In genomic region chr4:18057821-18058533, GRCh38 we compare ENCODE assay signal across 8 cellular contexts. TPM values are rescaled to one million over a fixed set of nuclear protein-coding genes. Genes with fewer than 3 reads are reported as not detected.
DNase-seq lines count a peak whose midpoint lies in the region; ATAC-seq and TF ChIP-seq lines count a peak whose summit lies in the region.

No MANE protein-coding gene starts in this region.

- no peaks in the 10 kb centered on the region for H3K27me3 ChIP-seq in upper lobe of right lung

- no peak overlapping the region for H3K27ac ChIP-seq in upper lobe of right lung

- no peak overlapping the region for H3K4me3 ChIP-seq in upper lobe of right lung

- no peaks in the 10 kb centered on the region for H3K9me3 ChIP-seq in upper lobe of right lung

- CTCF ChIA-PET in WTC11 (lab: Charles Lee): no interaction called here

- POLR2A ChIA-PET in WTC11 (lab: Charles Lee): no interaction called here

- no peaks in the 10 kb centered on the region for H3K36me3 ChIP-seq in upper lobe of right lung

- H3K4me1 Mint-ChIP-seq in natural killer cell treated with Interleukin-12 subunit alpha and Interleukin-12 subunit beta and Interleukin-15 and Interleukin-18, amount 100 ng/mL, for 72 hours (ENCODE audit: low read depth in 2 of 2): peaks cover 6 to 9% of the 10 kb centered on the region in 2 donors
- H3K4me1 Mint-ChIP-seq in natural killer cell (no peaks in the 10 kb centered on the region), WTC11 (peaks cover 2% of the 10 kb centered on the region)

- peaks cover 8% of the 10 kb centered on the region for H3K36me3 Mint-ChIP-seq in natural killer cell treated with Interleukin-12 subunit alpha and Interleukin-12 subunit beta and Interleukin-15 and Interleukin-18, amount 100 ng/mL, for 72 hours
- H3K36me3 Mint-ChIP-seq in natural killer cell (peaks cover 5% of the 10 kb centered on the region), WTC11 (peaks cover 4% of the 10 kb centered on the region; the same call in 1 of the 2 replicates)

- ATAC-seq in natural killer cell treated with Interleukin-12 subunit alpha and Interleukin-12 subunit beta and Interleukin-15 and Interleukin-18, amount 100 ng/mL, for 72 hours: peak; percentile 43 to 81
- ATAC-seq in natural killer cell (no peak), HG02571 (IDR thresholded peaks at IDR 0.05; ENCODE audit: unreplicated experiment) (peak; percentile 63), HG03558 (IDR thresholded peaks at IDR 0.05; ENCODE audit: extremely low read depth, unreplicated experiment) (peak; percentile 53), WTC11 (no peak), upper lobe of right lung (no peak)

- H3K27ac Mint-ChIP-seq in natural killer cell treated with Interleukin-12 subunit alpha and Interleukin-12 subunit beta and Interleukin-15 and Interleukin-18, amount 100 ng/mL, for 72 hours: peak overlapping the region; percentile 12 to 57
- H3K27ac Mint-ChIP-seq in natural killer cell (no peak overlapping the region), WTC11 (no peak overlapping the region)

- DNase-seq in natural killer cell treated with Interleukin-12 subunit alpha and Interleukin-12 subunit beta and Interleukin-15 and Interleukin-18, amount 100 ng/mL, for 72 hours (ENCODE audit: low spot score): no peak
- DNase-seq in natural killer cell (no peak), WTC11 (ENCODE audit: low spot score) (no peak), SW480 (ENCODE audit: low spot score) (no peak), upper lobe of right lung (no peak), NCI-H510A (lab: John Stamatoyannopoulos, UW) (no peak)

- intact Hi-C loops in natural killer cell (cut with micrococcal nuclease) (no loop called here), upper lobe of right lung (cut with DNase I) (no loop called here)

- TF ChIP-seq CTCF in natural killer cell (IDR thresholded peaks at IDR 0.05): no peak
- TF ChIP-seq CTCF in WTC11 (IDR thresholded peaks at IDR 0.05): no peak
- no peak for TF ChIP-seq CTCF in upper lobe of right lung (IDR thresholded peaks at IDR 0.05)

- H3K27me3 Mint-ChIP-seq in natural killer cell treated with Interleukin-12 subunit alpha and Interleukin-12 subunit beta and Interleukin-15 and Interleukin-18, amount 100 ng/mL, for 72 hours: peaks cover 25 to 43% of the 10 kb centered on the region in 2 donors
- peaks cover 16 to 21% of the 10 kb centered on the region in 2 donors for H3K27me3 Mint-ChIP-seq in natural killer cell (ENCODE audit: low read depth in 2 of 2)
- no peaks in the 10 kb centered on the region for H3K27me3 Mint-ChIP-seq in WTC11 (ENCODE audit: low read depth)

- H3K9me3 Mint-ChIP-seq in natural killer cell treated with Interleukin-12 subunit alpha and Interleukin-12 subunit beta and Interleukin-15 and Interleukin-18, amount 100 ng/mL, for 72 hours: peaks cover 2% of the 10 kb centered on the region
- H3K9me3 Mint-ChIP-seq in natural killer cell: no peaks in the 10 kb centered on the region
- peaks cover 7% of the 10 kb centered on the region for H3K9me3 Mint-ChIP-seq in WTC11

- no peaks in the 10 kb centered on the region for H3K4me1 ChIP-seq in upper lobe of right lung

- H3K4me3 Mint-ChIP-seq in natural killer cell treated with Interleukin-12 subunit alpha and Interleukin-12 subunit beta and Interleukin-15 and Interleukin-18, amount 100 ng/mL, for 72 hours: peak overlapping the region; percentile 72
- H3K4me3 Mint-ChIP-seq in natural killer cell: no peak overlapping the region
- no peak overlapping the region for H3K4me3 Mint-ChIP-seq in WTC11

TF ChIP-seq in WTC11, 78 proteins besides CTCF, POLR2A, EP300 and RAD21:
- TF ChIP-seq ZNF232 (CRISPR knock-in tag; IDR thresholded peaks at IDR 0.05): no peak
- TF ChIP-seq ZNF317 (CRISPR knock-in tag; IDR thresholded peaks at IDR 0.05; ENCODE audit: borderline replicate concordance, low read depth): no peak
- no peak for TF ChIP-seq GABPB1 (CRISPR knock-in tag; IDR thresholded peaks at IDR 0.05)
- no peak for TF ChIP-seq STAT6 (CRISPR knock-in tag; conservative IDR thresholded peaks at IDR 0.05; ENCODE audit: low read depth)

RNA-seq across cellular contexts. Expression of gene LCORL, which starts 36.4 kb away (rescaled TPM):
- 10 to 100 TPM; 12.9 to 14.9 TPM for total RNA-seq in natural killer cell treated with Interleukin-12 subunit alpha and Interleukin-12 subunit beta and Interleukin-15 and Interleukin-18, amount 100 ng/mL, for 72 hours
- total RNA-seq in natural killer cell: 10 to 100 TPM; 19.9 to 28.4 (median 26.4) TPM
- total RNA-seq in WTC11 (2021): 19.9 to 22.3 TPM (median 21.8 TPM) in 3 replicates
- total RNA-seq in upper lobe of right lung: 12.6 TPM

Comparison
In these comparisons a context has a peak if more than half of its experiments do, and no peak if none do; other contexts are left out.
1. ATAC-seq: peak in natural killer cell treated with Interleukin-12 subunit alpha and Interleukin-12 subunit beta and Interleukin-15 and Interleukin-18, amount 100 ng/mL, for 72 hours (2 of 2), HG02571 (single experiment) and HG03558 (single experiment); none in natural killer cell (0 of 3), WTC11 (single experiment) and upper lobe of right lung (single experiment).
2. H3K27ac Mint-ChIP-seq: peak in natural killer cell treated with Interleukin-12 subunit alpha and Interleukin-12 subunit beta and Interleukin-15 and Interleukin-18, amount 100 ng/mL, for 72 hours (2 of 2); none in natural killer cell (0 of 2) and WTC11 (single experiment).